ENCODE assay signal across 8 cellular contexts in the genomic region with DNA sequence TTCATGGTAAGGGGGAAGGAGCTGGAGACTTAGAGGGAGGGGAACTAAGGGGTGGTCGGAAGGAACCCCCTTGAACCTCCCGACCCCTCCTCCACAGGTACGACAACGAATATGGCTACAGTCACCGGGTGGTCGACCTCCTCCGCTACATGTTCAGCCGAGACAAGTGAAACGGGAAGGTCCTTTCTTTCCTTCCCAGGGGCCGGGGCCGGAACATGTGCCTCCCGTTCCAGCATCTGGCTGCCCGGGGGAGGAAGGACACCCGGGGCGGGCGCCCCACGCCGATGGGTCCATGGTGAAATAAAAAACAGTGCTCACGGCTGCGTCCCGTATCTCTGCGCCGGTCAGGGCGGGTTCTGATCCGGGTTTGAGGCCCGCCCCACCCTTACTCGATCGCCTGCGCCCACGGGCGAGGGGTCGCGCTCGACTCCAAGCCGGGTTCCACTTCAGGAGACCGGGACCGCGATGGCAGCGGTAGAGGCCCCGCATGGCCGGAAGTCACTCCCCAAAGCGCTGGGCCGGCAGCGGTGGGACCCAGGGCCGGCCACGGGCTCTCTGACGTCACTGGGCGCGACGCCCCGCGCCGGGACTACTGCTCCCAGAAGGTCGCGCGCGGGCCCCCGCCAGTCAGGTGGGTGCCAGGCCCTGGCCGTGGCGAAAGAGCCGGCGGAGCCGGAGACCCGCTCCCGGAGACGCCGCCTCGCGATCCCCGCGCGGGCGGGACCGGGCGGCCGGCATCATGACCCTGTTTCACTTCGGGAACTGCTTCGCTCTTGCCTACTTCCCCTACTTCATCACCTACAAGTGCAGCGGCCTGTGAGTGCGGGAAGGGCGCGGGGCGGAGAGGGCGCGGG. TPM values are rescaled to one million over a fixed set of nuclear protein-coding genes. Genes with fewer than 3 reads are reported as not detected.
DNase-seq lines count a peak whose midpoint lies in the region; ATAC-seq and TF ChIP-seq lines count a peak whose summit lies in the region.

A gene with protein sequence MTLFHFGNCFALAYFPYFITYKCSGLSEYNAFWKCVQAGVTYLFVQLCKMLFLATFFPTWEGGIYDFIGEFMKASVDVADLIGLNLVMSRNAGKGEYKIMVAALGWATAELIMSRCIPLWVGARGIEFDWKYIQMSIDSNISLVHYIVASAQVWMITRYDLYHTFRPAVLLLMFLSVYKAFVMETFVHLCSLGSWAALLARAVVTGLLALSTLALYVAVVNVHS (plus strand): TSS at position 626 of the 854 bp plus-strand sequence. CDS start 114 bp downstream, at position 740.

- peak; percentile 81 for TF ChIP-seq POLR2A in GM18526 (IDR thresholded peaks at IDR 0.05; ENCODE audit: extremely low read depth, insufficient read length)

- DNase-seq in A172 (ENCODE audit: low spot score) (peak; percentile 82), NCI-H2227 (lab: John Stamatoyannopoulos, UW; ENCODE audit: unreplicated experiment) (peak; percentile 100), activated B cell treated with CpG ODN at 0.5 μM for 24 hours (peak; percentile 84), cardiac fibroblast (ENCODE audit: low read depth in 2 of 2) (peak; percentile 82 to 90), iris pigment epithelial cell (ENCODE audit: low read depth) (peak; percentile 85)
- DNase-seq in stimulated activated CD4-positive, alpha-beta T cell treated with anti-CD3 and anti-CD28 coated beads, Interleukin-12 subunit alpha, Interleukin-12 subunit beta, amount 100 ng/mL, for 24 hours (ENCODE audit: low read depth in 2 of 2) = peak; percentile 74 to 81

- peak within 1 kb of the TSS; percentile 90 to 94 for H3K4me3 ChIP-seq in cardiac fibroblast (replicated peaks in 1 of 2; ENCODE audit: low read depth in 2 of 2, low read length in 2 of 2)

- TF ChIP-seq CTCF in activated B cell treated with CpG ODN at 0.5 μM for 24 hours (IDR thresholded peaks at IDR 0.05) = no peak
- no peak for TF ChIP-seq CTCF in cardiac fibroblast (IDR thresholded peaks at IDR 0.05; ENCODE audit: low read depth, low read length)

- H3K36me3 Mint-ChIP-seq in activated B cell treated with CpG ODN at 0.5 μM for 24 hours (ENCODE audit: low read depth) = peaks cover 20% of the 10 kb centered on the region

- POLR2A ChIA-PET in activated B cell treated with CpG ODN at 0.5 μM for 24 hours (lab: Charles Lee) = interaction anchor here (0.9 to 1.0 kb wide), 2 partner anchors 98 to 103 kb away, joined by 3 read pairs; a partner anchor contains a TSS

- CTCF ChIA-PET in activated B cell treated with CpG ODN at 0.5 μM for 24 hours (lab: Charles Lee) = no interaction called here

- intact Hi-C loops in activated B cell treated with CpG ODN at 0.5 μM for 24 hours (cut with micrococcal nuclease) = loop anchor here (1.0 to 5.0 kb wide), 5 partner anchors 35 to 386 kb away; a partner anchor contains a TSS

- peaks cover 44% of the 10 kb centered on the region for H3K4me1 Mint-ChIP-seq in activated B cell treated with CpG ODN at 0.5 μM for 24 hours

- H3K9me3 Mint-ChIP-seq in activated B cell treated with CpG ODN at 0.5 μM for 24 hours = no peaks in the 10 kb centered on the region

- H3K27ac Mint-ChIP-seq in activated B cell treated with CpG ODN at 0.5 μM for 24 hours = peak within 1 kb of the TSS; percentile 79

- peak within 1 kb of the TSS; percentile 88 for H3K4me3 Mint-ChIP-seq in activated B cell treated with CpG ODN at 0.5 μM for 24 hours

- ATAC-seq in HG03108 (IDR thresholded peaks at IDR 0.05; ENCODE audit: unreplicated experiment) (peak; percentile 79), activated B cell treated with CpG ODN at 0.5 μM for 24 hours (ENCODE audit: low read depth) (peak; percentile 89)

- no peaks in the 10 kb centered on the region for H3K27me3 Mint-ChIP-seq in activated B cell treated with CpG ODN at 0.5 μM for 24 hours

RNA-seq across cellular contexts. Expression of the gene that starts here (rescaled TPM):
- 167 and 204 TPM in 2 replicates for total RNA-seq in A172 (2014; rRNA removed; shearing (Covaris generic))
- total RNA-seq in activated B cell treated with CpG ODN at 0.5 μM for 24 hours = 46.9 and 55.3 TPM in 2 replicates

Comparison
In these comparisons a context has a peak if more than half of its experiments do, and no peak if none do; other contexts are left out.
1. Peak in every context shown above with its lines: DNase-seq, ATAC-seq and H3K4me3 ChIP-seq.